In genomic region chr2:71798266-71799012, GRCh38 we compare ENCODE assay signal across 8 cellular contexts.
A peak's percentile ranks its signal among the peaks of the same experiment; 100 is the strongest.
DNase-seq lines count a peak whose midpoint lies in the region; TF ChIP-seq lines count a peak whose summit lies in the region.

No MANE protein-coding gene starts in this region.

- no peak overlapping the region for H3K27ac ChIP-seq in AG04450 (ENCODE audit: low read depth, low read length)
- no peak overlapping the region for H3K27ac ChIP-seq in KMS-11
- H3K27ac ChIP-seq in hepatocyte, result no peak overlapping the region
- no peak overlapping the region for H3K27ac ChIP-seq in stomach

- CTCF ChIA-PET in AG04450 (lab: Charles Lee), result interaction anchor here (0.6 to 9.3 kb wide), 23 partner anchors 9 to 499 kb away, joined by 3 to 56 read pairs (median 6); no protein-coding TSS in a partner anchor

- H3K36me3 Mint-ChIP-seq in activated naive CD8-positive, alpha-beta T cell treated with anti-CD3 and anti-CD28 coated beads for 36 hours, result no peaks in the 10 kb centered on the region

- DNase-seq in AG04450 (ENCODE audit: low read depth, low spot score), result no peak
- DNase-seq in activated naive CD8-positive, alpha-beta T cell treated with anti-CD3 and anti-CD28 coated beads for 36 hours, result peak; percentile 20
- peak; percentile 63 for DNase-seq in hepatocyte (ENCODE audit: low spot score)
- no peak for DNase-seq in stomach
- no peak for DNase-seq in effector CD4-positive, alpha-beta T cell
- DNase-seq in NCI-H2081 (lab: John Stamatoyannopoulos, UW), result no peak

- peaks cover 5% of the 10 kb centered on the region for H3K27me3 ChIP-seq in AG04450 (ENCODE audit: control insufficient read depth, insufficient read depth, low read length)
- no peaks in the 10 kb centered on the region for H3K27me3 ChIP-seq in KMS-11 (ENCODE audit: insufficient read depth, low read depth)
- H3K27me3 ChIP-seq in hepatocyte, result peaks cover 7% of the 10 kb centered on the region
- no peaks in the 10 kb centered on the region for H3K27me3 ChIP-seq in stomach

- no peak for TF ChIP-seq POLR2A in stomach (IDR thresholded peaks at IDR 0.05)

- H3K27me3 Mint-ChIP-seq in activated naive CD8-positive, alpha-beta T cell treated with anti-CD3 and anti-CD28 coated beads for 36 hours, result no peaks in the 10 kb centered on the region

- TF ChIP-seq CTCF in AG04450 (IDR thresholded peaks at IDR 0.05; ENCODE audit: low read depth, low read length) (peak; percentile 74), GM12873 (IDR thresholded peaks at IDR 0.05; ENCODE audit: insufficient read depth, low read depth, low read length, missing control alignments) (peak; percentile 75), KMS-11 (conservative IDR thresholded peaks at IDR 0.05; ENCODE audit: low read depth, low read length) (peak; percentile 74), hepatocyte (IDR thresholded peaks at IDR 0.05; ENCODE audit: poor library complexity) (peak; percentile 63), stomach (IDR thresholded peaks at IDR 0.05) (peak in 5 of 7 experiments; percentile 5 to 58 (median 48))

- H3K9me2 ChIP-seq in hepatocyte (replicated peaks; ENCODE audit: insufficient read depth), result no peaks in the 10 kb centered on the region

- no peaks in the 10 kb centered on the region for H3K4me1 ChIP-seq in KMS-11 (ENCODE audit: low read depth, poor library complexity, severe bottlenecking)
- peaks cover 19% of the 10 kb centered on the region for H3K4me1 ChIP-seq in hepatocyte (ENCODE audit: insufficient read depth)
- H3K4me1 ChIP-seq in stomach, result peaks cover 0 to 8% (median 0%) of the 10 kb centered on the region in 4 donors

- H3K79me2 ChIP-seq in KMS-11 (ENCODE audit: insufficient read depth, low read depth), result no peaks in the 10 kb centered on the region
- H3K79me2 ChIP-seq in hepatocyte, result no peaks in the 10 kb centered on the region

- no peak overlapping the region for H3K27ac Mint-ChIP-seq in activated naive CD8-positive, alpha-beta T cell treated with anti-CD3 and anti-CD28 coated beads for 36 hours

- no peaks in the 10 kb centered on the region for H3K9me3 Mint-ChIP-seq in activated naive CD8-positive, alpha-beta T cell treated with anti-CD3 and anti-CD28 coated beads for 36 hours

- WGBS in hepatocyte (ENCODE audit: low lambda C conversion rate, missing lambda C conversion rate), result 76% methylated on average over 8 of the region's 8 CpGs
- WGBS in stomach, 5 donors, result 77 to 95% (median 81%) methylated on average over 7 to 8 of the region's 8 CpGs

- H2AFZ ChIP-seq in KMS-11 (ENCODE audit: low read depth) (no peak overlapping the region), hepatocyte (no peak overlapping the region)

- no peak overlapping the region for H3K9ac ChIP-seq in KMS-11

- no peaks in the 10 kb centered on the region for H3K9me3 ChIP-seq in AG04450 (ENCODE audit: control insufficient read depth, insufficient read depth, low read length)
- no peaks in the 10 kb centered on the region for H3K9me3 ChIP-seq in hepatocyte (ENCODE audit: low read depth)
- H3K9me3 ChIP-seq in stomach, result no peaks in the 10 kb centered on the region

- H4K20me1 ChIP-seq in KMS-11 (ENCODE audit: insufficient read depth) (no peaks in the 10 kb centered on the region), hepatocyte (ENCODE audit: insufficient read depth, poor library complexity, severe bottlenecking) (no peaks in the 10 kb centered on the region)

- no peak overlapping the region for H3K4me2 ChIP-seq in KMS-11
- H3K4me2 ChIP-seq in hepatocyte, result no peak overlapping the region

- intact Hi-C loops in stomach (cut with DNase I; ENCODE audit: low total_unique reads), result no loop called here

- H3K36me3 ChIP-seq in KMS-11 (ENCODE audit: insufficient read depth) (no peaks in the 10 kb centered on the region), hepatocyte (replicated peaks; ENCODE audit: insufficient read depth, low read depth) (no peaks in the 10 kb centered on the region), stomach (no peaks in the 10 kb centered on the region)

- H3K4me3 Mint-ChIP-seq in activated naive CD8-positive, alpha-beta T cell treated with anti-CD3 and anti-CD28 coated beads for 36 hours, result no peak overlapping the region

- no peaks in the 10 kb centered on the region for H3K4me1 Mint-ChIP-seq in activated naive CD8-positive, alpha-beta T cell treated with anti-CD3 and anti-CD28 coated beads for 36 hours

- no peak for TF ChIP-seq EP300 in stomach (IDR thresholded peaks at IDR 0.05)

- H3K4me3 ChIP-seq in AG04450 (ENCODE audit: low read depth, low read length) (no peak overlapping the region), KMS-11 (IDR thresholded peaks at IDR 0.05; ENCODE audit: insufficient read depth, low read depth, low read length) (no peak overlapping the region), hepatocyte (no peak overlapping the region), stomach (no peak overlapping the region)

- POLR2A ChIA-PET in AG04450 (lab: Yijun Ruan, JAX), result no interaction called here

Comparison
In these comparisons a context has a peak if more than half of its experiments do, and no peak if none do; other contexts are left out.
1. DNase-seq: peak in activated naive CD8-positive, alpha-beta T cell treated with anti-CD3 and anti-CD28 coated beads for 36 hours (single experiment) and hepatocyte (single experiment); none in AG04450 (single experiment), stomach (single experiment), effector CD4-positive, alpha-beta T cell (single experiment) and NCI-H2081 (0 of 2).
2. Peak in every context shown above with its lines, with median percentiles within 50 percentile points of each other: CTCF ChIP-seq.